In genomic region chr11:3476084-3476910, GRCh38 we compare ENCODE assay signal across 8 cellular contexts.
A peak's percentile ranks its signal among the peaks of the same experiment; 100 is the strongest.
DNase-seq lines count a peak whose midpoint lies in the region; ATAC-seq and TF ChIP-seq lines count a peak whose summit lies in the region.
"Not testable (repeated sequence)": the region's sequence is repeated elsewhere in the genome, so short reads cannot be mapped to it uniquely, and the experiment has no call there.

No MANE protein-coding gene starts in this region.

- not testable (repeated sequence) for H3K23me2 ChIP-seq in H9 (ENCODE audit: insufficient read length, low read depth, low read length, poor library complexity, severe bottlenecking)

- peak; percentile 37 for TF ChIP-seq CTCF in CD8-positive, alpha-beta T cell (IDR thresholded peaks at IDR 0.05)
- peak; percentile 41 for TF ChIP-seq CTCF in H9 (conservative IDR thresholded peaks at IDR 0.05)
- TF ChIP-seq CTCF in WTC11 (IDR thresholded peaks at IDR 0.05); upper lobe of right lung (IDR thresholded peaks at IDR 0.05): not testable (repeated sequence)
- TF ChIP-seq CTCF in colonic mucosa (IDR thresholded peaks at IDR 0.05) = peak; percentile 26
- TF ChIP-seq CTCF in left ventricle myocardium inferior (IDR thresholded peaks at IDR 0.05; ENCODE audit: borderline replicate concordance) = peak; percentile 35
- peak; percentile 28 for TF ChIP-seq CTCF in osteoblast (IDR thresholded peaks at IDR 0.05; ENCODE audit: extremely low read depth, low read depth, low read length)

- H2BK15ac ChIP-seq in H9 (ENCODE audit: low read depth, low read length) = not testable (repeated sequence)

- intact Hi-C loops in CD8-positive, alpha-beta T cell (cut with DNase I, micrococcal nuclease); colonic mucosa (cut with DNase I); left ventricle myocardium inferior (cut with micrococcal nuclease); upper lobe of right lung (cut with DNase I): not testable (repeated sequence)

- not testable (repeated sequence) for ATAC-seq in CD8-positive, alpha-beta T cell; WTC11; upper lobe of right lung

- not testable (repeated sequence) for H3K27me3 ChIP-seq in CD8-positive, alpha-beta T cell (ENCODE audit: insufficient read depth, low read length); H9 (ENCODE audit: insufficient read depth, low read length); colonic mucosa; left ventricle myocardium inferior (ENCODE audit: low read depth); osteoblast (ENCODE audit: insufficient read depth, low read length); upper lobe of right lung

- not testable (repeated sequence) for H2BK20ac ChIP-seq in H9 (ENCODE audit: low read depth, low read length, poor library complexity, severe bottlenecking)

- H3K9me3 ChIP-seq in CD8-positive, alpha-beta T cell (ENCODE audit: low read length); H9 (ENCODE audit: control insufficient read depth, low read depth, low read length); colonic mucosa; left ventricle myocardium inferior (replicated peaks); osteoblast (ENCODE audit: low read depth, low read length); upper lobe of right lung: not testable (repeated sequence)

- H3K36me3 Mint-ChIP-seq in CD8-positive, alpha-beta T cell; H9 (ENCODE audit: insufficient read depth in 1 of 3, low read depth in 3 of 3); WTC11: not testable (repeated sequence)

- H3K18ac ChIP-seq in H9 (ENCODE audit: insufficient read length, low read depth, low read length) = not testable (repeated sequence)

- DNase-seq in CD8-positive, alpha-beta T cell; WTC11 (ENCODE audit: low spot score); colonic mucosa; left ventricle myocardium inferior; osteoblast (ENCODE audit: insufficient read length, low spot score, missing footprints); upper lobe of right lung: not testable (repeated sequence)
- DNase-seq in H9 (peak; percentile 33), NCI-H2196 (lab: John Stamatoyannopoulos, UW; ENCODE audit: unreplicated experiment) (peak; percentile 8)

- not testable (repeated sequence) for H3K9ac ChIP-seq in H9 (ENCODE audit: extremely low read depth, insufficient read length, low read length); colonic mucosa (ENCODE audit: low read depth in 2 of 2, low read length in 2 of 2)

- not testable (repeated sequence) for H3K79me2 ChIP-seq in H9 (ENCODE audit: insufficient read depth, low read length); osteoblast (ENCODE audit: insufficient read depth, low read length)

- not testable (repeated sequence) for H2AK5ac ChIP-seq in H9 (ENCODE audit: insufficient read length, low read length)

- not testable (repeated sequence) for H3K4me3 Mint-ChIP-seq in CD8-positive, alpha-beta T cell; H9; WTC11

- not testable (repeated sequence) for H3K9me3 Mint-ChIP-seq in CD8-positive, alpha-beta T cell; H9; WTC11

- not testable (repeated sequence) for H4K8ac ChIP-seq in H9 (replicated peaks; ENCODE audit: insufficient read length, low read depth, low read length)

- not testable (repeated sequence) for H3K27ac ChIP-seq in CD8-positive, alpha-beta T cell (ENCODE audit: low read depth, low read length); H9 (ENCODE audit: insufficient read length, low read depth, low read length); left ventricle myocardium inferior (replicated peaks); osteoblast (ENCODE audit: low read depth, low read length)
- peak overlapping the region; percentile 33 for H3K27ac ChIP-seq in colonic mucosa
- H3K27ac ChIP-seq in upper lobe of right lung = peak overlapping the region; percentile 81

- H3T11ph ChIP-seq in H9 (ENCODE audit: low read length) = not testable (repeated sequence)

- not testable (repeated sequence) for H3K79me1 ChIP-seq in H9 (ENCODE audit: insufficient read depth, low read depth, low read length, poor library complexity, severe bottlenecking)

- not testable (repeated sequence) for H3K56ac ChIP-seq in H9 (ENCODE audit: insufficient read length, low read depth, low read length)

- not testable (repeated sequence) for H2BK5ac ChIP-seq in H9 (ENCODE audit: insufficient read length, low read length)

- not testable (repeated sequence) for H3K4me1 Mint-ChIP-seq in CD8-positive, alpha-beta T cell (ENCODE audit: low read depth)
- H3K4me1 Mint-ChIP-seq in H9 (peaks cover 40 to 41% of the 10 kb centered on the region in 2 experiments), WTC11 (peaks cover 66% of the 10 kb centered on the region)

- not testable (repeated sequence) for H3K4me1 ChIP-seq in CD8-positive, alpha-beta T cell (ENCODE audit: insufficient read depth, low read length); H9 (ENCODE audit: insufficient read depth, low read length); colonic mucosa; left ventricle myocardium inferior; osteoblast (ENCODE audit: insufficient read depth, low read length); upper lobe of right lung

- not testable (repeated sequence) for H4K91ac ChIP-seq in H9 (ENCODE audit: insufficient read length, low read depth, low read length)

- POLR2A ChIA-PET in CD8-positive, alpha-beta T cell (lab: Charles Lee); WTC11 (lab: Charles Lee): not testable (repeated sequence)

- not testable (repeated sequence) for H3K4me2 ChIP-seq in H9 (ENCODE audit: insufficient read depth, insufficient read length, low read length); osteoblast (ENCODE audit: insufficient read depth, low read length)

- H2AFZ ChIP-seq in H9 (ENCODE audit: low read length); osteoblast (ENCODE audit: low read length): not testable (repeated sequence)

- not testable (repeated sequence) for H3K4me3 ChIP-seq in CD8-positive, alpha-beta T cell (ENCODE audit: low read depth, low read length); colonic mucosa; left ventricle myocardium inferior; osteoblast (ENCODE audit: insufficient read depth, low read length)
- H3K4me3 ChIP-seq in upper lobe of right lung = peak overlapping the region; percentile 40

- not testable (repeated sequence) for H3K14ac ChIP-seq in H9 (ENCODE audit: insufficient read depth, low read length)

- not testable (repeated sequence) for H3K4ac ChIP-seq in H9 (ENCODE audit: low read depth, low read length)

- H3K36me3 ChIP-seq in CD8-positive, alpha-beta T cell (ENCODE audit: insufficient read depth, low read length); colonic mucosa; left ventricle myocardium inferior; osteoblast (ENCODE audit: insufficient read depth, low read length); upper lobe of right lung: not testable (repeated sequence)

- not testable (repeated sequence) for H3K27me3 Mint-ChIP-seq in CD8-positive, alpha-beta T cell (ENCODE audit: low read depth); H9 (ENCODE audit: low read depth); WTC11 (ENCODE audit: low read depth)

- CTCF ChIA-PET in CD8-positive, alpha-beta T cell (lab: Charles Lee) = not testable (repeated sequence)
- CTCF ChIA-PET in WTC11 (lab: Charles Lee) = interaction anchor here (1.1 to 1.5 kb wide), 4 partner anchors 9 to 151 kb away, joined by 3 to 8 read pairs (median 4); no protein-coding TSS in a partner anchor

- WGBS in H9 (ENCODE audit: extremely low coverage, insufficient read length, low lambda C conversion rate) = no CpG with 5 or more reads among the region's 26 CpGs

- H3K27ac Mint-ChIP-seq in CD8-positive, alpha-beta T cell = not testable (repeated sequence)
- peak overlapping the region in 1 of 3 experiments; percentile 85; a peak in 2 of 7 replicates for H3K27ac Mint-ChIP-seq in H9
- peak overlapping the region; percentile 86; the same call in 1 of the 2 replicates for H3K27ac Mint-ChIP-seq in WTC11

- H3K23ac ChIP-seq in H9 (ENCODE audit: insufficient read length, low read depth, low read length) = not testable (repeated sequence)

- H2BK120ac ChIP-seq in H9 (ENCODE audit: low read depth, low read length, poor library complexity, severe bottlenecking) = not testable (repeated sequence)

- not testable (repeated sequence) for H2BK12ac ChIP-seq in H9 (ENCODE audit: insufficient read length, low read depth, low read length)

- H4K20me1 ChIP-seq in H9 (ENCODE audit: control insufficient read depth, insufficient read depth, insufficient read length); osteoblast (ENCODE audit: insufficient read depth, low read length): not testable (repeated sequence)

- H4K5ac ChIP-seq in H9 (ENCODE audit: insufficient read length, low read depth, low read length) = not testable (repeated sequence)
